In the genomic region with DNA sequence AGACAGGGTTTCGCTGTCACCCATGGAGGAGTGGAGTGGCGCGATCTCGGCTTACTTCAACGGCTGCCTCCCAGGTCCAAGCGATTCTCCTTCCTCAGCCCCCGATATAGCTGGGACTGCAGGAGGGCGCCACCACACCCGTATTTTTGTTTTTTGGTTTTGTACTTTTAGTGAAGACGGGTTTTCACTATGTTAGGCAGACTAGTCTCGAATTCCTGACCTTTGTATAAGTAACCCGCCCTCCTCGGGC, we compare ENCODE assay signal across 8 cellular contexts.
DNase-seq lines count a peak whose midpoint lies in the region; ATAC-seq and TF ChIP-seq lines count a peak whose summit lies in the region.

No MANE protein-coding gene starts in this region.

- H3K36me3 ChIP-seq in SJSA1 (no peaks in the 10 kb centered on the region), prostate gland (no peaks in the 10 kb centered on the region)

- H3K27ac ChIP-seq in SJSA1 (peak overlapping the region; percentile 81), prostate gland (peak overlapping the region; percentile 62 to 74)

- H3K27me3 ChIP-seq in SJSA1 (replicated peaks) (no peaks in the 10 kb centered on the region), prostate gland (replicated peaks; ENCODE audit: insufficient read depth) (no peaks in the 10 kb centered on the region)

- peaks cover 18% of the 10 kb centered on the region for H3K36me3 Mint-ChIP-seq in activated CD4-positive, alpha-beta T cell treated with anti-CD3 and anti-CD28 coated beads, Interleukin-2, amount 10 ng/mL, durations not matched to agents 7 days and 5 days (ENCODE audit: low read depth)

- POLR2A ChIA-PET in activated CD4-positive, alpha-beta T cell treated with anti-CD3 and anti-CD28 coated beads, Interleukin-2, amount 10 ng/mL, durations not matched to agents 7 days and 5 days (lab: Charles Lee), result interaction anchor here (0.6 to 4.2 kb wide), 20 partner anchors 8 to 1588 kb away, joined by 3 to 68 read pairs (median 7); a partner anchor contains a TSS

- no peaks in the 10 kb centered on the region for H3K9me3 Mint-ChIP-seq in activated CD4-positive, alpha-beta T cell treated with anti-CD3 and anti-CD28 coated beads, Interleukin-2, amount 10 ng/mL, durations not matched to agents 7 days and 5 days

- H3K4me1 ChIP-seq in SJSA1 (replicated peaks) (no peaks in the 10 kb centered on the region), prostate gland (replicated peaks) (no peaks in the 10 kb centered on the region)

- H3K4me3 ChIP-seq in SJSA1 (peak overlapping the region; percentile 42), fibroblast of pulmonary artery (replicated peaks; ENCODE audit: low read depth, low read length) (peak overlapping the region; percentile 63), prostate gland (peak overlapping the region; percentile 30 to 32)

- H3K4me3 Mint-ChIP-seq in activated CD4-positive, alpha-beta T cell treated with anti-CD3 and anti-CD28 coated beads, Interleukin-2, amount 10 ng/mL, durations not matched to agents 7 days and 5 days, result peak overlapping the region; percentile 98

- CTCF ChIA-PET in activated CD4-positive, alpha-beta T cell treated with anti-CD3 and anti-CD28 coated beads, Interleukin-2, amount 10 ng/mL, durations not matched to agents 7 days and 5 days (lab: Charles Lee), result interaction anchor here (0.6 to 3.3 kb wide), 11 partner anchors 8 to 166 kb away, joined by 3 to 28 read pairs (median 9); a partner anchor contains a TSS

- peak; percentile 68 for DNase-seq in activated CD4-positive, alpha-beta T cell treated with anti-CD3 and anti-CD28 coated beads, Interleukin-2, amount 10 ng/mL, durations not matched to agents 7 days and 5 days
- no peak for DNase-seq in activated CD4-positive, alpha-beta T cell treated with anti-CD3 and anti-CD28 coated beads for 4 hours
- DNase-seq in SJSA1 (ENCODE audit: low read depth in 1 of 2, low spot score in 2 of 2), result peak; percentile 52 to 73
- peak; percentile 32 for DNase-seq in fibroblast of pulmonary artery (ENCODE audit: low read depth)
- DNase-seq in prostate gland (ENCODE audit: low spot score), result no peak
- no peak for DNase-seq in DMS 273 treated with DMSO at 0.1 percent for 48 hours (lab: John Stamatoyannopoulos, UW)
- DNase-seq in dedifferentiated amniotic fluid mesenchymal stem cell (ENCODE audit: extremely low spot score), result no peak

- H3K4me1 Mint-ChIP-seq in activated CD4-positive, alpha-beta T cell treated with anti-CD3 and anti-CD28 coated beads, Interleukin-2, amount 10 ng/mL, durations not matched to agents 7 days and 5 days, result peaks cover 40% of the 10 kb centered on the region

- no peak for TF ChIP-seq CTCF in fibroblast of pulmonary artery (IDR thresholded peaks at IDR 0.05; ENCODE audit: low read length, missing control alignments)
- TF ChIP-seq CTCF in prostate gland (IDR thresholded peaks at IDR 0.05), result no peak

- no peak for TF ChIP-seq POLR2A in prostate gland (IDR thresholded peaks at IDR 0.05)

- peak overlapping the region; percentile 100 for H3K27ac Mint-ChIP-seq in activated CD4-positive, alpha-beta T cell treated with anti-CD3 and anti-CD28 coated beads, Interleukin-2, amount 10 ng/mL, durations not matched to agents 7 days and 5 days

- no peaks in the 10 kb centered on the region for H3K27me3 Mint-ChIP-seq in activated CD4-positive, alpha-beta T cell treated with anti-CD3 and anti-CD28 coated beads, Interleukin-2, amount 10 ng/mL, durations not matched to agents 7 days and 5 days

- ATAC-seq in HG02798 (IDR thresholded peaks at IDR 0.05; ENCODE audit: poor library complexity, unreplicated experiment), result peak; percentile 21

- H3K9me3 ChIP-seq in SJSA1 (replicated peaks), result no peaks in the 10 kb centered on the region
- no peaks in the 10 kb centered on the region for H3K9me3 ChIP-seq in prostate gland

- intact Hi-C loops in prostate gland (cut with DNase I), result no loop called here

- WGBS in prostate gland, result under 1% methylated on average over 13 of the region's 13 CpGs

Comparison
In these comparisons a context has a peak if more than half of its experiments do, and no peak if none do; other contexts are left out.
1. DNase-seq: peak in activated CD4-positive, alpha-beta T cell treated with anti-CD3 and anti-CD28 coated beads, Interleukin-2, amount 10 ng/mL, durations not matched to agents 7 days and 5 days (single experiment), SJSA1 (2 of 2) and fibroblast of pulmonary artery (single experiment); none in activated CD4-positive, alpha-beta T cell treated with anti-CD3 and anti-CD28 coated beads for 4 hours (0 of 2), prostate gland (single experiment), DMS 273 treated with DMSO at 0.1 percent for 48 hours (single experiment) and dedifferentiated amniotic fluid mesenchymal stem cell (single experiment).
2. Peak in every context shown above with its lines, with median percentiles within 50 percentile points of each other: H3K4me3 ChIP-seq.